In the genomic region with DNA sequence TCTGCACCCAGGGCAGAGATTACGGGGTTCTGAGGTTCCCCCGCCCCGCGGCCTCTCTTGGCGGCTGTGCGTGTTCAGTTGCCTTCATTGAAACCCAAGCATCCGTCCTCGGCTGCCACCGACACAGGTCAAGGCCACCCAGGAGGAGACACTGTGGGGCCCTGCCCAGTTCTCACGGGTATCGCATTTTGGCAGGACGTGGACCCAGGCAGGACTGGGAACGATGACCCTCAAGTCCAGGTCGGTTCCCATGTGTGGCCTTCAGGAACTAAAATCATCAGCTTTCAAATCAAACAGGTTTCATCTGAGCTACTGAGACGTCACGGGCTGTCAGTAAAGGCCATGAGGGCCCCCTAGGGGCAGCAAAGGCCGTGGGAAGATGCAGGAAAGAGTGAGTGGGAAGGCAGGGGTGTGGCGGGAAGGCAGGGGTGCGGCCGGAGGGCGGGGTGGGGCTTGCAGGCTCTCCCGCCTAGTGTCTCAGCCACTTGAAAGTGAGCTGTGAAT, we compare ENCODE assay signal across 11 cellular contexts.
DNase-seq lines count a peak whose midpoint lies in the region; ATAC-seq and TF ChIP-seq lines count a peak whose summit lies in the region.
"Had no signal": no experiment of that assay in that cellular context is flagged by ENCODE, and none has a peak within 500 bp of the region (broad histone marks: within the 10 kb centered on the region; RNA-seq: fewer than 3 reads in every experiment).

No MANE protein-coding gene starts in this region.

- no peak for ATAC-seq in HG02973 (IDR thresholded peaks at IDR 0.05; ENCODE audit: unreplicated experiment)
- ATAC-seq in GM19023 (IDR thresholded peaks at IDR 0.05; ENCODE audit: unreplicated experiment), result no peak
- ATAC-seq: right cardiac atrium had no signal

- TF ChIP-seq CTCF in 22Rv1 (IDR thresholded peaks at IDR 0.05) (peak; percentile 14; the same call in 1 of the 2 replicates), GM10248 (IDR thresholded peaks at IDR 0.05; ENCODE audit: control extremely low read depth, extremely low read depth, low read depth, missing control alignments) (peak; percentile 44)

- POLR2A ChIA-PET in GM10248 (lab: Yijun Ruan, JAX), result interaction anchor here (0.7 kb wide), 1 partner anchor 395 kb away, joined by 3 read pairs; no protein-coding TSS in a partner anchor

- CTCF ChIA-PET in GM10248 (lab: Yijun Ruan, JAX), result interaction anchor here (0.7 to 1.2 kb wide), 3 partner anchors 11 to 1838 kb away, joined by 3 to 4 read pairs (median 4); no protein-coding TSS in a partner anchor

- peak; percentile 50 for DNase-seq in GM10248 (ENCODE audit: extremely low spot score)
- DNase-seq in SW480 (ENCODE audit: low spot score), result peak; percentile 67
- DNase-seq in iPS-NIHi11 (ENCODE audit: low spot score), result peak; percentile 49
- no peak for DNase-seq in glomerular visceral epithelial cell (ENCODE audit: extremely low spot score)
- no peak for DNase-seq in retina
- DNase-seq: right cardiac atrium had no signal

- H3K27ac ChIP-seq in 22Rv1, result no peak overlapping the region
- H3K27ac ChIP-seq: cardiac muscle cell, thoracic aorta had no signal

Comparison
In these comparisons a context has a peak if more than half of its experiments do, and no peak if none do; other contexts are left out.
1. DNase-seq: peak in GM10248 (single experiment), SW480 (single experiment) and iPS-NIHi11 (single experiment); none in glomerular visceral epithelial cell (single experiment) and retina (single experiment).